27 cellular contexts compared by ENCODE assay signal in the genomic region with DNA sequence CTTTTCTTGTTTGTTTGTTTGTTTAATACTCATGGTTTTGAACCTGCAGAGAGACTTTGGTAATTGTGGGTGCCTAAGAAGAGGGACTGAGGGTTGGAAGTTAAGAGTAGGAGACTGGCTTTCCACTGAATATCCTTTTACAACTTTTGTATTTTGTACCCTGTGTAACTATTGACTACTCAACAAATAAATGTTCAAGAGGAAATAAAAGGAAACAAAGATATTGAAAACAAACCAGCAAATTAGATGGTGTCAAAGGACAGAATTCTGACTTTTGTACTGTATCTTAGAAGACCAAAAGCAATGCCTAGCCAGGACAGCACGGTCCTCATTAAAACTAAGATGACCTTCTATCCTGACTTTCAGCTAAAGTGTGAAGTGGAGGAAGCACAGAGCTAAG. TPM values are rescaled to one million over a fixed set of nuclear protein-coding genes. Genes with fewer than 3 reads are reported as not detected.
"Had no signal": no experiment of that assay in that cellular context is flagged by ENCODE, and none has a peak within 500 bp of the region (broad histone marks: within the 10 kb centered on the region; RNA-seq: fewer than 3 reads in every experiment).

No MANE protein-coding gene starts in this region.

- H3K36me3 ChIP-seq: ascending aorta, Peyer's patch, SJCRH30 had no signal

- H3K4me1 ChIP-seq: body of pancreas, Peyer's patch, SJCRH30 had no signal

- H3K27ac ChIP-seq: ascending aorta, body of pancreas, Peyer's patch, RWPE1, SJCRH30 had no signal

- H3K27me3 ChIP-seq: ascending aorta, body of pancreas, Peyer's patch, SJCRH30 had no signal

- FAIRE-seq: bronchial epithelial cell had no signal

- H3K4me3 ChIP-seq: ascending aorta, body of pancreas, Peyer's patch, SJCRH30 had no signal

- DNase-seq: activated CD4-positive, alpha-beta T cell treated with anti-CD3 and anti-CD28 coated beads for 48 hours; activated CD4-positive, alpha-beta T cell treated with anti-CD3 and anti-CD28 coated beads, Interleukin-2, amount 50 U/mL, for 4 hours; activated CD4-positive, CD25-positive, alpha-beta regulatory T cell treated with anti-CD3 and anti-CD28 coated beads, Interleukin-2, amount 50 U/mL, for 72 hours; activated CD8-positive, alpha-beta memory T cell treated with anti-CD3 and anti-CD28 coated beads, Interleukin-2, amount 10 ng/mL, durations not matched to agents 7 days and 5 days; activated CD8-positive, alpha-beta T cell treated with anti-CD3 and anti-CD28 coated beads, Interleukin-2, amount 10 ng/mL, durations not matched to agents 7 days and 5 days; activated effector memory CD4-positive, alpha-beta T cell treated with Interleukin-2 at 50 U/mL for 16 hours; activated naive CD4-positive, alpha-beta T cell; activated naive CD8-positive, alpha-beta T cell treated with anti-CD3 and anti-CD28 coated beads, Interleukin-2, amount 50 U/mL, for 24 hours; activated T-cell treated with anti-CD3 and anti-CD28 coated beads, Interleukin-2, amount 50 U/mL, for 24 hours; amniotic stem cell; body of pancreas; central memory CD4-positive, alpha-beta T cell; Karpas-422; MM.1S; NCI-H1105 treated with DMSO at 0.1 percent for 48 hours; NCI-H1436 treated with DMSO at 0.1 percent for 48 hours; NCI-H187; NCI-H2081 treated with DMSO at 0.1 percent for 48 hours; NCI-H524; Peyer's patch; Right ventricle myocardium superior; SJCRH30 had no signal

- H3K9me3 ChIP-seq: ascending aorta, body of pancreas, Peyer's patch, SJCRH30 had no signal

- ATAC-seq: activated CD8-positive, alpha-beta memory T cell treated with anti-CD3 and anti-CD28 coated beads, Interleukin-2, amount 10 ng/mL, durations not matched to agents 7 days and 5 days; activated CD8-positive, alpha-beta T cell treated with anti-CD3 and anti-CD28 coated beads, Interleukin-2, amount 10 ng/mL, durations not matched to agents 7 days and 5 days; activated naive CD4-positive, alpha-beta T cell treated with anti-CD3 and anti-CD28 coated beads, Interleukin-2, amount 50 U/mL, for 72 hours; activated naive CD8-positive, alpha-beta T cell treated with anti-CD3 and anti-CD28 coated beads, Interleukin-2, amount 50 U/mL, for 24 hours; body of pancreas; WTC11 had no signal

RNA-seq across cellular contexts. Expression of a gene that starts 47.6 kb away (rescaled TPM):
- total RNA-seq: bronchial epithelial cell had no signal
